Comparison of ENCODE assay signal across 22 cellular contexts in the genomic region with DNA sequence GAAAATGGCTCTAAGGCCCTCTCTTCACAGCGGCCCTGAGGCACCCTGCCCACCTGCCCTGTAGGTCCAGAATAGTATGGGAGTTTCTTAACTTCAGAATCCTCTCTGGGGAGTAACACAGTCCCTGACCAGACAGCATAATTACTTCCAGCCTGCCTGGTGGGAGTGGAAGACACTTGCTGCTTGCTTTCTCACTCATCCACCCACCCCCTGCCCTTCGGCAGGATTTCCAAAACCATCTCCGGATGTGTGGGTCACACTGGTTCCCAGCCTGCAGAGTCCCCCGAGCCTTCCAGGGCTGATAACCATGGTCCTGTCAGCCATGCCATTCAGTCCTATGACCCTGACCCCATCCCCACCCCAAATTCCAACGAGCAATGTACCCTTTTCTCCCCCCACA. TPM values are rescaled to one million over a fixed set of nuclear protein-coding genes. Genes with fewer than 3 reads are reported as not detected.
DNase-seq lines count a peak whose midpoint lies in the region; ATAC-seq and TF ChIP-seq lines count a peak whose summit lies in the region.
"Had no signal": no experiment of that assay in that cellular context is flagged by ENCODE, and none has a peak within 500 bp of the region (broad histone marks: within the 10 kb centered on the region; RNA-seq: fewer than 3 reads in every experiment).

No MANE protein-coding gene starts in this region.

- peak overlapping the region in 1 of 2 donors; percentile 71 for H3K4me3 ChIP-seq in muscle layer of colon (ENCODE audit: low read depth in 1 of 2, low read length in 2 of 2)
- H3K4me3 ChIP-seq in subcutaneous abdominal adipose tissue (ENCODE audit: low read depth in 1 of 5, low read length in 5 of 5): peak overlapping the region in 1 of 5 donors; percentile 16
- H3K4me3 ChIP-seq in CD4-positive, alpha-beta memory T cell (ENCODE audit: low read length in 2 of 2): no peak overlapping the region

- H3K9me3 ChIP-seq in muscle layer of colon (ENCODE audit: low read length) (no peaks in the 10 kb centered on the region), subcutaneous abdominal adipose tissue (ENCODE audit: control insufficient read depth in 5 of 5, low read length in 5 of 5) (no peaks in the 10 kb centered on the region)
- H3K9me3 ChIP-seq in CD4-positive, alpha-beta memory T cell (ENCODE audit: control insufficient read depth in 1 of 2, low read length in 2 of 2): no peaks in the 10 kb centered on the region

- CTCF ChIA-PET in activated CD8-positive, alpha-beta T cell treated with anti-CD3 and anti-CD28 coated beads, Interleukin-2, amount 10 ng/mL, durations not matched to agents 7 days and 5 days (lab: Charles Lee): interaction anchor here (1.9 kb wide), 1 partner anchor 9 kb away, joined by 8 read pairs; no protein-coding TSS in a partner anchor
- CTCF ChIA-PET in activated CD8-positive, alpha-beta T cell treated with anti-CD3 and anti-CD28 coated beads for 36 hours (lab: Charles Lee): interaction anchor here (1.3 to 1.7 kb wide), 2 partner anchors 9 to 56 kb away, joined by 3 to 4 read pairs; no protein-coding TSS in a partner anchor
- CTCF ChIA-PET in CD4-positive, alpha-beta memory T cell (lab: Charles Lee; ENCODE audit: partially characterized antibody): interaction anchor here (1.1 to 1.8 kb wide), 2 partner anchors 7 to 9 kb away, joined by 3 to 9 read pairs; no protein-coding TSS in a partner anchor

- H3K27ac ChIP-seq in angular gyrus (ENCODE audit: low read depth, low read length): peak overlapping the region; percentile 75
- H3K27ac ChIP-seq in muscle layer of colon (ENCODE audit: low read depth, low read length): peak overlapping the region; percentile 86
- H3K27ac ChIP-seq in subcutaneous abdominal adipose tissue (ENCODE audit: low read depth, low read length): peak overlapping the region; percentile 99
- H3K27ac ChIP-seq in CD4-positive, alpha-beta memory T cell (ENCODE audit: low read depth, low read length): no peak overlapping the region

- peaks cover 98% of the 10 kb centered on the region for H3K4me1 ChIP-seq in muscle layer of colon (ENCODE audit: insufficient read depth, low read length)
- peaks cover 26 to 96% (median 90%) of the 10 kb centered on the region in 5 donors for H3K4me1 ChIP-seq in subcutaneous abdominal adipose tissue (ENCODE audit: control insufficient read depth in 5 of 5, insufficient read depth in 5 of 5, low read length in 5 of 5)
- peaks cover 8% of the 10 kb centered on the region for H3K4me1 ChIP-seq in CD4-positive, alpha-beta memory T cell (ENCODE audit: insufficient read depth, low read length)

- no peak overlapping the region for H3K4me3 Mint-ChIP-seq in activated CD8-positive, alpha-beta T cell treated with anti-CD3 and anti-CD28 coated beads, Interleukin-2, amount 10 ng/mL, durations not matched to agents 7 days and 5 days
- H3K4me3 Mint-ChIP-seq in activated CD8-positive, alpha-beta T cell treated with anti-CD3 and anti-CD28 coated beads for 36 hours: no peak overlapping the region
- H3K4me3 Mint-ChIP-seq in CD4-positive, alpha-beta memory T cell: peak overlapping the region in 1 of 8 donors; percentile 27
- no peak overlapping the region for H3K4me3 Mint-ChIP-seq in stimulated activated naive CD8-positive, alpha-beta T cell treated with anti-CD3 and anti-CD28 coated beads, Interleukin-15, amount 100 ng/mL, for 72 hours
- H3K4me3 Mint-ChIP-seq: activated B cell treated with CpG ODN at 0.5 μM for 24 hours; activated T-cell treated with anti-CD3 and anti-CD28 coated beads, Interleukin-2, amount 50 U/mL, for 24 hours; CD8-positive, alpha-beta memory T cell; naive B cell had no signal

- peaks cover 34% of the 10 kb centered on the region for H3K4me1 Mint-ChIP-seq in activated CD8-positive, alpha-beta T cell treated with anti-CD3 and anti-CD28 coated beads, Interleukin-2, amount 10 ng/mL, durations not matched to agents 7 days and 5 days (ENCODE audit: low read depth)
- H3K4me1 Mint-ChIP-seq in activated CD8-positive, alpha-beta T cell treated with anti-CD3 and anti-CD28 coated beads for 36 hours (ENCODE audit: low read depth): peaks cover 17% of the 10 kb centered on the region
- H3K4me1 Mint-ChIP-seq in CD4-positive, alpha-beta memory T cell: peaks cover 0 to 12% (median 8%) of the 10 kb centered on the region in 4 donors
- peaks cover 43% of the 10 kb centered on the region for H3K4me1 Mint-ChIP-seq in stimulated activated naive CD8-positive, alpha-beta T cell treated with anti-CD3 and anti-CD28 coated beads, Interleukin-15, amount 100 ng/mL, for 72 hours

- no peaks in the 10 kb centered on the region for H3K27me3 Mint-ChIP-seq in activated CD8-positive, alpha-beta T cell treated with anti-CD3 and anti-CD28 coated beads, Interleukin-2, amount 10 ng/mL, durations not matched to agents 7 days and 5 days (ENCODE audit: low read depth)
- H3K27me3 Mint-ChIP-seq in activated CD8-positive, alpha-beta T cell treated with anti-CD3 and anti-CD28 coated beads for 36 hours: no peaks in the 10 kb centered on the region
- no peaks in the 10 kb centered on the region for H3K27me3 Mint-ChIP-seq in CD4-positive, alpha-beta memory T cell
- no peaks in the 10 kb centered on the region for H3K27me3 Mint-ChIP-seq in stimulated activated naive CD8-positive, alpha-beta T cell treated with anti-CD3 and anti-CD28 coated beads, Interleukin-15, amount 100 ng/mL, for 72 hours
- H3K27me3 Mint-ChIP-seq: activated B cell treated with CpG ODN at 0.5 μM for 24 hours; activated T-cell treated with anti-CD3 and anti-CD28 coated beads, Interleukin-2, amount 50 U/mL, for 24 hours; CD8-positive, alpha-beta memory T cell had no signal

- H3K9ac ChIP-seq in muscle layer of colon (ENCODE audit: low read length): no peak overlapping the region
- peak overlapping the region in 1 of 5 donors; percentile 6 for H3K9ac ChIP-seq in subcutaneous abdominal adipose tissue (ENCODE audit: low read length in 5 of 5)

- H3K36me3 ChIP-seq in muscle layer of colon (ENCODE audit: insufficient read depth, low read length) (peaks cover 46% of the 10 kb centered on the region), subcutaneous abdominal adipose tissue (ENCODE audit: control insufficient read depth in 5 of 5, insufficient read depth in 5 of 5, low read length in 5 of 5) (peaks cover 0 to 64% (median 52%) of the 10 kb centered on the region in 5 donors)
- H3K36me3 ChIP-seq in CD4-positive, alpha-beta memory T cell (ENCODE audit: insufficient read depth, low read length): no peaks in the 10 kb centered on the region

- peaks cover 21% of the 10 kb centered on the region for H3K36me3 Mint-ChIP-seq in activated CD8-positive, alpha-beta T cell treated with anti-CD3 and anti-CD28 coated beads, Interleukin-2, amount 10 ng/mL, durations not matched to agents 7 days and 5 days (ENCODE audit: low read depth)
- H3K36me3 Mint-ChIP-seq in activated CD8-positive, alpha-beta T cell treated with anti-CD3 and anti-CD28 coated beads for 36 hours (ENCODE audit: low read depth): peaks cover 57% of the 10 kb centered on the region
- no peaks in the 10 kb centered on the region for H3K36me3 Mint-ChIP-seq in CD4-positive, alpha-beta memory T cell
- H3K36me3 Mint-ChIP-seq: CD8-positive, alpha-beta memory T cell; naive B cell had no signal

- no peak for ATAC-seq in activated CD8-positive, alpha-beta T cell treated with anti-CD3 and anti-CD28 coated beads, Interleukin-2, amount 10 ng/mL, durations not matched to agents 7 days and 5 days
- no peak for ATAC-seq in activated CD8-positive, alpha-beta T cell treated with anti-CD3 and anti-CD28 coated beads for 36 hours
- ATAC-seq in stimulated activated naive CD8-positive, alpha-beta T cell treated with anti-CD3 and anti-CD28 coated beads, Interleukin-15, amount 100 ng/mL, for 72 hours: no peak

- no peak for TF ChIP-seq CTCF in activated CD8-positive, alpha-beta T cell treated with anti-CD3 and anti-CD28 coated beads for 36 hours (IDR thresholded peaks at IDR 0.05)

- peak overlapping the region; percentile 21 for H3K27ac Mint-ChIP-seq in activated CD8-positive, alpha-beta T cell treated with anti-CD3 and anti-CD28 coated beads, Interleukin-2, amount 10 ng/mL, durations not matched to agents 7 days and 5 days
- no peak overlapping the region for H3K27ac Mint-ChIP-seq in activated CD8-positive, alpha-beta T cell treated with anti-CD3 and anti-CD28 coated beads for 36 hours
- no peak overlapping the region for H3K27ac Mint-ChIP-seq in CD4-positive, alpha-beta memory T cell
- peak overlapping the region in 1 of 2 donors; percentile 55 for H3K27ac Mint-ChIP-seq in stimulated activated naive CD8-positive, alpha-beta T cell treated with anti-CD3 and anti-CD28 coated beads, Interleukin-15, amount 100 ng/mL, for 72 hours
- H3K27ac Mint-ChIP-seq: activated B cell treated with CpG ODN at 0.5 μM for 24 hours; activated T-cell treated with anti-CD3 and anti-CD28 coated beads, Interleukin-2, amount 50 U/mL, for 24 hours; naive B cell had no signal

- intact Hi-C loops in activated CD8-positive, alpha-beta T cell treated with anti-CD3 and anti-CD28 coated beads for 36 hours (cut with micrococcal nuclease): no loop called here
- intact Hi-C loops in CD4-positive, alpha-beta memory T cell (cut with micrococcal nuclease): no loop called here

- no peaks in the 10 kb centered on the region for H3K9me3 Mint-ChIP-seq in activated CD8-positive, alpha-beta T cell treated with anti-CD3 and anti-CD28 coated beads, Interleukin-2, amount 10 ng/mL, durations not matched to agents 7 days and 5 days (ENCODE audit: insufficient read depth)
- H3K9me3 Mint-ChIP-seq in activated CD8-positive, alpha-beta T cell treated with anti-CD3 and anti-CD28 coated beads for 36 hours: no peaks in the 10 kb centered on the region
- H3K9me3 Mint-ChIP-seq in CD4-positive, alpha-beta memory T cell: no peaks in the 10 kb centered on the region
- no peaks in the 10 kb centered on the region for H3K9me3 Mint-ChIP-seq in stimulated activated naive CD8-positive, alpha-beta T cell treated with anti-CD3 and anti-CD28 coated beads, Interleukin-15, amount 100 ng/mL, for 72 hours
- H3K9me3 Mint-ChIP-seq: activated B cell treated with CpG ODN at 0.5 μM for 24 hours; activated T-cell treated with anti-CD3 and anti-CD28 coated beads, Interleukin-2, amount 50 U/mL, for 24 hours; CD8-positive, alpha-beta memory T cell; naive B cell had no signal

- H3K27me3 ChIP-seq in muscle layer of colon (ENCODE audit: control insufficient read depth in 1 of 2, insufficient read depth in 2 of 2, low read length in 2 of 2) (no peaks in the 10 kb centered on the region), subcutaneous abdominal adipose tissue (ENCODE audit: control insufficient read depth in 5 of 5, insufficient read depth in 4 of 5, low read length in 5 of 5) (no peaks in the 10 kb centered on the region)
- H3K27me3 ChIP-seq in CD4-positive, alpha-beta memory T cell (ENCODE audit: insufficient read depth, low read length): no peaks in the 10 kb centered on the region

- POLR2A ChIA-PET in activated CD8-positive, alpha-beta T cell treated with anti-CD3 and anti-CD28 coated beads, Interleukin-2, amount 10 ng/mL, durations not matched to agents 7 days and 5 days (lab: Charles Lee): no interaction called here
- POLR2A ChIA-PET in activated CD8-positive, alpha-beta T cell treated with anti-CD3 and anti-CD28 coated beads for 36 hours (lab: Charles Lee): no interaction called here
- POLR2A ChIA-PET in CD4-positive, alpha-beta memory T cell (lab: Charles Lee; ENCODE audit: partially characterized antibody): no interaction called here

- DNase-seq in activated CD8-positive, alpha-beta T cell treated with anti-CD3 and anti-CD28 coated beads, Interleukin-2, amount 10 ng/mL, durations not matched to agents 7 days and 5 days: no peak
- DNase-seq in activated CD8-positive, alpha-beta T cell treated with anti-CD3 and anti-CD28 coated beads for 36 hours: no peak
- DNase-seq in CD4-positive, alpha-beta memory T cell: no peak
- no peak for DNase-seq in stimulated activated naive CD8-positive, alpha-beta T cell treated with anti-CD3 and anti-CD28 coated beads, Interleukin-15, amount 100 ng/mL, for 72 hours
- no peak for DNase-seq in activated gamma-delta T cell (lab: John Stamatoyannopoulos, UW)
- DNase-seq: 8988T; activated B cell treated with CpG ODN at 0.5 μM for 24 hours; activated CD8-positive, alpha-beta memory T cell treated with anti-CD3 and anti-CD28 coated beads for 24 hours; activated naive CD4-positive, alpha-beta T cell treated with Interleukin-2 at 50 U/mL for 16 hours; activated T-cell treated with anti-CD3 and anti-CD28 coated beads, Interleukin-2, amount 50 U/mL, for 24 hours; Karpas-422; kidney; naive B cell; NCI-H1694 treated with DMSO at 0.1 percent for 48 hours; NCI-H2227 treated with DMSO at 0.1 percent for 48 hours; NCI-H748 treated with DMSO at 0.1 percent for 48 hours had no signal

RNA-seq across cellular contexts. Expression of gene SLC29A1, which starts 5.4 kb away (rescaled TPM):
- total RNA-seq in activated CD8-positive, alpha-beta T cell treated with anti-CD3 and anti-CD28 coated beads, Interleukin-2, amount 10 ng/mL, durations not matched to agents 7 days and 5 days: 10 to 100 TPM; 49.2 to 53.4 TPM
- 10 to 100 TPM; 56.1 to 57.4 TPM for total RNA-seq in activated CD8-positive, alpha-beta T cell treated with anti-CD3 and anti-CD28 coated beads for 36 hours
- 1 to 10 TPM; 2.1 to 3.1 TPM for total RNA-seq in CD4-positive, alpha-beta memory T cell
- polyA plus RNA-seq in CD4-positive, alpha-beta memory T cell: 1 to 10 TPM; 3.4 to 3.7 TPM

RNA-seq across cellular contexts. Expression of gene MYMX, which starts 12.1 kb away (rescaled TPM):
- not detected for total RNA-seq in activated CD8-positive, alpha-beta T cell treated with anti-CD3 and anti-CD28 coated beads, Interleukin-2, amount 10 ng/mL, durations not matched to agents 7 days and 5 days
- not detected for total RNA-seq in activated CD8-positive, alpha-beta T cell treated with anti-CD3 and anti-CD28 coated beads for 36 hours
- total RNA-seq in CD4-positive, alpha-beta memory T cell: not detected
- not detected for polyA plus RNA-seq in CD4-positive, alpha-beta memory T cell
- total RNA-seq: activated B cell treated with CpG ODN at 0.5 μM for 24 hours; CD8-positive, alpha-beta memory T cell; epithelial cell of proximal tubule; osteocyte had no signal
- polyA plus RNA-seq: CD8-positive, alpha-beta memory T cell had no signal

RNA-seq across cellular contexts. Expression of gene HSP90AB1, which starts 18.1 kb away (rescaled TPM):
- total RNA-seq in activated CD8-positive, alpha-beta T cell treated with anti-CD3 and anti-CD28 coated beads, Interleukin-2, amount 10 ng/mL, durations not matched to agents 7 days and 5 days: 100 to 1,000 TPM; 741 to 755 TPM
- total RNA-seq in activated CD8-positive, alpha-beta T cell treated with anti-CD3 and anti-CD28 coated beads for 36 hours: 1,000 to 10,000 TPM; 2,124 to 2,130 TPM
- 100 to 1,000 TPM; 303 to 324 TPM for total RNA-seq in CD4-positive, alpha-beta memory T cell
- 100 to 1,000 TPM; 384 to 432 TPM for polyA plus RNA-seq in CD4-positive, alpha-beta memory T cell

RNA-seq across cellular contexts. Expression of gene SLC35B2, which starts 28.5 kb away (rescaled TPM):
- 10 to 100 TPM; 31.6 to 32.8 TPM for total RNA-seq in activated CD8-positive, alpha-beta T cell treated with anti-CD3 and anti-CD28 coated beads, Interleukin-2, amount 10 ng/mL, durations not matched to agents 7 days and 5 days
- total RNA-seq in activated CD8-positive, alpha-beta T cell treated with anti-CD3 and anti-CD28 coated beads for 36 hours: 10 to 100 TPM; 15.4 to 16.7 TPM
- total RNA-seq in CD4-positive, alpha-beta memory T cell: 10 to 100 TPM; 20.7 to 20.9 TPM
- 10 to 100 TPM; 41.6 to 65.3 TPM for polyA plus RNA-seq in CD4-positive, alpha-beta memory T cell

RNA-seq across cellular contexts. Expression of gene NFKBIE, which starts 36.5 kb away (rescaled TPM):
- 10 to 100 TPM; 14.1 to 16.9 TPM for total RNA-seq in activated CD8-positive, alpha-beta T cell treated with anti-CD3 and anti-CD28 coated beads, Interleukin-2, amount 10 ng/mL, durations not matched to agents 7 days and 5 days
- total RNA-seq in activated CD8-positive, alpha-beta T cell treated with anti-CD3 and anti-CD28 coated beads for 36 hours: 10 to 100 TPM; 13.3 to 17.9 TPM
- 10 to 100 TPM; 12.7 to 15.0 TPM for total RNA-seq in CD4-positive, alpha-beta memory T cell
- 1 to 10 TPM; 8.0 to 8.3 TPM for polyA plus RNA-seq in CD4-positive, alpha-beta memory T cell

Comparison
In these comparisons a context has a peak if more than half of its experiments do, and no peak if none do; other contexts are left out.
1. RNA of gene SLC29A1, which starts 5.4 kb away (total RNA-seq): 56.1 to 57.4 TPM in activated CD8-positive, alpha-beta T cell treated with anti-CD3 and anti-CD28 coated beads for 36 hours and 49.2 to 53.4 TPM in activated CD8-positive, alpha-beta T cell treated with anti-CD3 and anti-CD28 coated beads, Interleukin-2, amount 10 ng/mL, durations not matched to agents 7 days and 5 days; 2.1 to 3.1 TPM in CD4-positive, alpha-beta memory T cell; every median in the first group is over 10 times any median in the second.